Comparison of ENCODE assay signal across 1 cellular context in the genomic region with DNA sequence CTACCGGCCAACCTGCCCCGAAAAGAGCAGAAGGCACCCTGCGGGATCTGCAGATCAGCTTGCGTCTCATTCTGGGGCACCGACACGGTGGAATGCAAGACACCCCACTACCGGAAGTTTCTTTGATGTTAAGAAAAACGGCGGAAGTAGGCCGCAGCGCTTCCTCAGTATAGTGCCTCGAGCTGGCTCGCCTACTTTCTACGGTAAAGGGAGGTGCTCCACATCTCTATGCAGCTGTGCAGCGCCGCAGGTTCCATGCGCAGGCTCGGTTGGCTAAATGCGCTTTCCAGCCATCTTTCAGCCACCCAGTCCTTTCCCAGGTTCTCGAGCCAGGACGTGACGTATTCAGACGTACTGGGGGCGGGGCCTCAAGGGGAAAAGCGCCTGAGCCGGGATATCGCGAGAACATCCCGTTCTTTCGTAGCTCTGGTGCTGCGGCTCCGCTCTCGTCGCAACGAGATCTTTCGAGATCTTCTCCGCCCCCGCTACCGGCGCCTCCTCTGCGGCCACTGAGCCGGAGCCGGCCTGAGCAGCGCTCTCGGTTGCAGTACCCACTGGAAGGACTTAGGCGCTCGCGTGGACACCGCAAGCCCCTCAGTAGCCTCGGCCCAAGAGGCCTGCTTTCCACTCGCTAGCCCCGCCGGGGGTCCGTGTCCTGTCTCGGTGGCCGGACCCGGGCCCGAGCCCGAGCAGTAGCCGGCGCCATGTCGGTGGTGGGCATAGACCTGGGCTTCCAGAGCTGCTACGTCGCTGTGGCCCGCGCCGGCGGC.
TF ChIP-seq lines count a peak whose summit lies in the region.

A gene (plus strand): TSS at position 467 of the 770 bp plus-strand sequence. CDS start 238 bp downstream, at position 705.

TF ChIP-seq in HEK293, 187 proteins besides CTCF, POLR2A, EP300 and RAD21 (continued from another document and continues in another):
- TF ChIP-seq, protein P1, sequence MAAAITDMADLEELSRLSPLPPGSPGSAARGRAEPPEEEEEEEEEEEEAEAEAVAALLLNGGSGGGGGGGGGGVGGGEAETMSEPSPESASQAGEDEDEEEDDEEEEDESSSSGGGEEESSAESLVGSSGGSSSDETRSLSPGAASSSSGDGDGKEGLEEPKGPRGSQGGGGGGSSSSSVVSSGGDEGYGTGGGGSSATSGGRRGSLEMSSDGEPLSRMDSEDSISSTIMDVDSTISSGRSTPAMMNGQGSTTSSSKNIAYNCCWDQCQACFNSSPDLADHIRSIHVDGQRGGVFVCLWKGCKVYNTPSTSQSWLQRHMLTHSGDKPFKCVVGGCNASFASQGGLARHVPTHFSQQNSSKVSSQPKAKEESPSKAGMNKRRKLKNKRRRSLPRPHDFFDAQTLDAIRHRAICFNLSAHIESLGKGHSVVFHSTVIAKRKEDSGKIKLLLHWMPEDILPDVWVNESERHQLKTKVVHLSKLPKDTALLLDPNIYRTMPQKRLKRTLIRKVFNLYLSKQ (tag by site-specific recombination; IDR thresholded peaks at IDR 0.05; ENCODE audit: borderline replicate concordance) = no peak
- TF ChIP-seq SP7 (tag by site-specific recombination; IDR thresholded peaks at IDR 0.05) = peak; percentile 65
- TF ChIP-seq ZNF785 (tag by site-specific recombination; IDR thresholded peaks at IDR 0.05) = no peak
- no peak for TF ChIP-seq GLI2 (tag by site-specific recombination; IDR thresholded peaks at IDR 0.05; ENCODE audit: borderline replicate concordance, low read depth)
- TF ChIP-seq ZNF768 (tag by site-specific recombination; IDR thresholded peaks at IDR 0.05) = no peak
- TF ChIP-seq ZNF24 (tag by site-specific recombination; IDR thresholded peaks at IDR 0.05) = no peak
- TF ChIP-seq, protein P2, sequence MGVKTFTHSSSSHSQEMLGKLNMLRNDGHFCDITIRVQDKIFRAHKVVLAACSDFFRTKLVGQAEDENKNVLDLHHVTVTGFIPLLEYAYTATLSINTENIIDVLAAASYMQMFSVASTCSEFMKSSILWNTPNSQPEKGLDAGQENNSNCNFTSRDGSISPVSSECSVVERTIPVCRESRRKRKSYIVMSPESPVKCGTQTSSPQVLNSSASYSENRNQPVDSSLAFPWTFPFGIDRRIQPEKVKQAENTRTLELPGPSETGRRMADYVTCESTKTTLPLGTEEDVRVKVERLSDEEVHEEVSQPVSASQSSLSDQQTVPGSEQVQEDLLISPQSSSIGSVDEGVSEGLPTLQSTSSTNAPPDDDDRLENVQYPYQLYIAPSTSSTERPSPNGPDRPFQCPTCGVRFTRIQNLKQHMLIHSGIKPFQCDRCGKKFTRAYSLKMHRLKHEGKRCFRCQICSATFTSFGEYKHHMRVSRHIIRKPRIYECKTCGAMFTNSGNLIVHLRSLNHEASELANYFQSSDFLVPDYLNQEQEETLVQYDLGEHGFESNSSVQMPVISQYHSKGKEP (tag by site-specific recombination; IDR thresholded peaks at IDR 0.05) = peak; percentile 87
- TF ChIP-seq PRDM1 (tag by site-specific recombination; IDR thresholded peaks at IDR 0.05) = no peak
- no peak for TF ChIP-seq ZNF311 (tag by site-specific recombination; IDR thresholded peaks at IDR 0.05; ENCODE audit: borderline replicate concordance)
- no peak for TF ChIP-seq ZNF701 (tag by site-specific recombination; IDR thresholded peaks at IDR 0.05)
- no peak for TF ChIP-seq ZNF626 (tag by site-specific recombination; IDR thresholded peaks at IDR 0.05)
- no peak for TF ChIP-seq ZNF132 (tag by site-specific recombination; IDR thresholded peaks at IDR 0.05; ENCODE audit: borderline replicate concordance)
- no peak for TF ChIP-seq ZNF274 (IDR thresholded peaks at IDR 0.05; ENCODE audit: low read length)
- no peak for TF ChIP-seq ZNF274 (tag by site-specific recombination; IDR thresholded peaks at IDR 0.05; ENCODE audit: borderline replicate concordance)
- TF ChIP-seq ZNF211 (tag by site-specific recombination; IDR thresholded peaks at IDR 0.05; ENCODE audit: low read depth) = no peak
- no peak for TF ChIP-seq ZNF423 (tag by site-specific recombination; IDR thresholded peaks at IDR 0.05)
- no peak for TF ChIP-seq ZNF830 (tag by site-specific recombination; IDR thresholded peaks at IDR 0.05; ENCODE audit: low read depth)
- no peak for TF ChIP-seq ZNF157 (tag by site-specific recombination; IDR thresholded peaks at IDR 0.05)
- TF ChIP-seq HOXC10 (CRISPR knock-in tag; IDR thresholded peaks at IDR 0.05) = no peak
- TF ChIP-seq ZNF571 (tag by site-specific recombination; IDR thresholded peaks at IDR 0.05) = no peak
- TF ChIP-seq, protein P3, sequence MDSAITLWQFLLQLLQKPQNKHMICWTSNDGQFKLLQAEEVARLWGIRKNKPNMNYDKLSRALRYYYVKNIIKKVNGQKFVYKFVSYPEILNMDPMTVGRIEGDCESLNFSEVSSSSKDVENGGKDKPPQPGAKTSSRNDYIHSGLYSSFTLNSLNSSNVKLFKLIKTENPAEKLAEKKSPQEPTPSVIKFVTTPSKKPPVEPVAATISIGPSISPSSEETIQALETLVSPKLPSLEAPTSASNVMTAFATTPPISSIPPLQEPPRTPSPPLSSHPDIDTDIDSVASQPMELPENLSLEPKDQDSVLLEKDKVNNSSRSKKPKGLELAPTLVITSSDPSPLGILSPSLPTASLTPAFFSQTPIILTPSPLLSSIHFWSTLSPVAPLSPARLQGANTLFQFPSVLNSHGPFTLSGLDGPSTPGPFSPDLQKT (IDR thresholded peaks at IDR 0.05; ENCODE audit: borderline replicate concordance, low read depth, low read length) = no peak
- TF ChIP-seq ZNF529 (tag by site-specific recombination; IDR thresholded peaks at IDR 0.05; ENCODE audit: insufficient replicate concordance) = no peak
- TF ChIP-seq ZNF560 (tag by site-specific recombination; IDR thresholded peaks at IDR 0.05; ENCODE audit: borderline replicate concordance) = no peak
- TF ChIP-seq ZNF621 (tag by site-specific recombination; IDR thresholded peaks at IDR 0.05) = no peak
- TF ChIP-seq ZSCAN23 (tag by site-specific recombination; IDR thresholded peaks at IDR 0.05) = no peak
- no peak for TF ChIP-seq OVOL3 (tag by site-specific recombination; IDR thresholded peaks at IDR 0.05)
- TF ChIP-seq KLF16 (tag by site-specific recombination; IDR thresholded peaks at IDR 0.05) = peak; percentile 86
- no peak for TF ChIP-seq GFI1B (tag by site-specific recombination; IDR thresholded peaks at IDR 0.05)
- TF ChIP-seq, protein P4, sequence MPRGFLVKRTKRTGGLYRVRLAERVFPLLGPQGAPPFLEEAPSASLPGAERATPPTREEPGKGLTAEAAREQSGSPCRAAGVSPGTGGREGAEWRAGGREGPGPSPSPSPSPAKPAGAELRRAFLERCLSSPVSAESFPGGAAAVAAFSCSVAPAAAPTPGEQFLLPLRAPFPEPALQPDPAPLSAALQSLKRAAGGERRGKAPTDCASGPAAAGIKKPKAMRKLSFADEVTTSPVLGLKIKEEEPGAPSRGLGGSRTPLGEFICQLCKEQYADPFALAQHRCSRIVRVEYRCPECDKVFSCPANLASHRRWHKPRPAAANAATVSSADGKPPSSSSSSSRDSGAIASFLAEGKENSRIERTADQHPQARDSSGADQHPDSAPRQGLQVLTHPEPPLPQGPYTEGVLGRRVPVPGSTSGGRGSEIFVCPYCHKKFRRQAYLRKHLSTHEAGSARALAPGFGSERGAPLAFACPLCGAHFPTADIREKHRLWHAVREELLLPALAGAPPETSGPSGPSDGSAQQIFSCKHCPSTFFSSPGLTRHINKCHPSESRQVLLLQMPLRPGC (tag by site-specific recombination; IDR thresholded peaks at IDR 0.05) = peak; percentile 19; the same call in 1 of the 2 replicates
- TF ChIP-seq ZNF707 (tag by site-specific recombination; IDR thresholded peaks at IDR 0.05) = peak; percentile 95
- TF ChIP-seq ZNF175 (tag by site-specific recombination; IDR thresholded peaks at IDR 0.05) = no peak
- no peak for TF ChIP-seq ZNF174 (tag by site-specific recombination; IDR thresholded peaks at IDR 0.05)
- TF ChIP-seq ZNF121 (tag by site-specific recombination; IDR thresholded peaks at IDR 0.05) = no peak
- no peak; the same call in 1 of the 2 replicates for TF ChIP-seq KLF8 (tag by site-specific recombination; IDR thresholded peaks at IDR 0.05)
- TF ChIP-seq, protein P5, sequence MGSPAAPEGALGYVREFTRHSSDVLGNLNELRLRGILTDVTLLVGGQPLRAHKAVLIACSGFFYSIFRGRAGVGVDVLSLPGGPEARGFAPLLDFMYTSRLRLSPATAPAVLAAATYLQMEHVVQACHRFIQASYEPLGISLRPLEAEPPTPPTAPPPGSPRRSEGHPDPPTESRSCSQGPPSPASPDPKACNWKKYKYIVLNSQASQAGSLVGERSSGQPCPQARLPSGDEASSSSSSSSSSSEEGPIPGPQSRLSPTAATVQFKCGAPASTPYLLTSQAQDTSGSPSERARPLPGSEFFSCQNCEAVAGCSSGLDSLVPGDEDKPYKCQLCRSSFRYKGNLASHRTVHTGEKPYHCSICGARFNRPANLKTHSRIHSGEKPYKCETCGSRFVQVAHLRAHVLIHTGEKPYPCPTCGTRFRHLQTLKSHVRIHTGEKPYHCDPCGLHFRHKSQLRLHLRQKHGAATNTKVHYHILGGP (tag by site-specific recombination; IDR thresholded peaks at IDR 0.05) = no peak
- TF ChIP-seq ZNF670 (tag by site-specific recombination; IDR thresholded peaks at IDR 0.05; ENCODE audit: low read depth) = no peak
- TF ChIP-seq, protein P6, sequence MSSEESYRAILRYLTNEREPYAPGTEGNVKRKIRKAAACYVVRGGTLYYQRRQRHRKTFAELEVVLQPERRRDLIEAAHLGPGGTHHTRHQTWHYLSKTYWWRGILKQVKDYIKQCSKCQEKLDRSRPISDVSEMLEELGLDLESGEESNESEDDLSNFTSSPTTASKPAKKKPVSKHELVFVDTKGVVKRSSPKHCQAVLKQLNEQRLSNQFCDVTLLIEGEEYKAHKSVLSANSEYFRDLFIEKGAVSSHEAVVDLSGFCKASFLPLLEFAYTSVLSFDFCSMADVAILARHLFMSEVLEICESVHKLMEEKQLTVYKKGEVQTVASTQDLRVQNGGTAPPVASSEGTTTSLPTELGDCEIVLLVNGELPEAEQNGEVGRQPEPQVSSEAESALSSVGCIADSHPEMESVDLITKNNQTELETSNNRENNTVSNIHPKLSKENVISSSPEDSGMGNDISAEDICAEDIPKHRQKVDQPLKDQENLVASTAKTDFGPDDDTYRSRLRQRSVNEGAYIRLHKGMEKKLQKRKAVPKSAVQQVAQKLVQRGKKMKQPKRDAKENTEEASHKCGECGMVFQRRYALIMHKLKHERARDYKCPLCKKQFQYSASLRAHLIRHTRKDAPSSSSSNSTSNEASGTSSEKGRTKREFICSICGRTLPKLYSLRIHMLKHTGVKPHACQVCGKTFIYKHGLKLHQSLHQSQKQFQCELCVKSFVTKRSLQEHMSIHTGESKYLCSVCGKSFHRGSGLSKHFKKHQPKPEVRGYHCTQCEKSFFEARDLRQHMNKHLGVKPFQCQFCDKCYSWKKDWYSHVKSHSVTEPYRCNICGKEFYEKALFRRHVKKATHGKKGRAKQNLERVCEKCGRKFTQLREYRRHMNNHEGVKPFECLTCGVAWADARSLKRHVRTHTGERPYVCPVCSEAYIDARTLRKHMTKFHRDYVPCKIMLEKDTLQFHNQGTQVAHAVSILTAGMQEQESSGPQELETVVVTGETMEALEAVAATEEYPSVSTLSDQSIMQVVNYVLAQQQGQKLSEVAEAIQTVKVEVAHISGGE (tag by site-specific recombination; conservative IDR thresholded peaks at IDR 0.05; ENCODE audit: low read depth) = peak; percentile 95
- no peak for TF ChIP-seq ZNF16 (tag by site-specific recombination; IDR thresholded peaks at IDR 0.05; ENCODE audit: low read depth)
- TF ChIP-seq, protein P7, sequence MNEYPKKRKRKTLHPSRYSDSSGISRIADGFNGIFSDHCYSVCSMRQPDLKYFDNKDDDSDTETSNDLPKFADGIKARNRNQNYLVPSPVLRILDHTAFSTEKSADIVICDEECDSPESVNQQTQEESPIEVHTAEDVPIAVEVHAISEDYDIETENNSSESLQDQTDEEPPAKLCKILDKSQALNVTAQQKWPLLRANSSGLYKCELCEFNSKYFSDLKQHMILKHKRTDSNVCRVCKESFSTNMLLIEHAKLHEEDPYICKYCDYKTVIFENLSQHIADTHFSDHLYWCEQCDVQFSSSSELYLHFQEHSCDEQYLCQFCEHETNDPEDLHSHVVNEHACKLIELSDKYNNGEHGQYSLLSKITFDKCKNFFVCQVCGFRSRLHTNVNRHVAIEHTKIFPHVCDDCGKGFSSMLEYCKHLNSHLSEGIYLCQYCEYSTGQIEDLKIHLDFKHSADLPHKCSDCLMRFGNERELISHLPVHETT (tag by site-specific recombination; IDR thresholded peaks at IDR 0.05) = peak; percentile 25; the same call in 1 of the 2 replicates
- TF ChIP-seq ZNF391 (tag by site-specific recombination; IDR thresholded peaks at IDR 0.05; ENCODE audit: borderline replicate concordance, low read depth) = no peak
- TF ChIP-seq SETDB1 (IDR thresholded peaks at IDR 0.05; ENCODE audit: insufficient read length, low read length) = no peak
- TF ChIP-seq ZBTB17 (tag by site-specific recombination; IDR thresholded peaks at IDR 0.05) = peak; percentile 84
- TF ChIP-seq SALL2 (tag by site-specific recombination; IDR thresholded peaks at IDR 0.05; ENCODE audit: borderline replicate concordance) = no peak
- TF ChIP-seq ZNF114 (tag by site-specific recombination; IDR thresholded peaks at IDR 0.05) = no peak
- TF ChIP-seq, protein P8, sequence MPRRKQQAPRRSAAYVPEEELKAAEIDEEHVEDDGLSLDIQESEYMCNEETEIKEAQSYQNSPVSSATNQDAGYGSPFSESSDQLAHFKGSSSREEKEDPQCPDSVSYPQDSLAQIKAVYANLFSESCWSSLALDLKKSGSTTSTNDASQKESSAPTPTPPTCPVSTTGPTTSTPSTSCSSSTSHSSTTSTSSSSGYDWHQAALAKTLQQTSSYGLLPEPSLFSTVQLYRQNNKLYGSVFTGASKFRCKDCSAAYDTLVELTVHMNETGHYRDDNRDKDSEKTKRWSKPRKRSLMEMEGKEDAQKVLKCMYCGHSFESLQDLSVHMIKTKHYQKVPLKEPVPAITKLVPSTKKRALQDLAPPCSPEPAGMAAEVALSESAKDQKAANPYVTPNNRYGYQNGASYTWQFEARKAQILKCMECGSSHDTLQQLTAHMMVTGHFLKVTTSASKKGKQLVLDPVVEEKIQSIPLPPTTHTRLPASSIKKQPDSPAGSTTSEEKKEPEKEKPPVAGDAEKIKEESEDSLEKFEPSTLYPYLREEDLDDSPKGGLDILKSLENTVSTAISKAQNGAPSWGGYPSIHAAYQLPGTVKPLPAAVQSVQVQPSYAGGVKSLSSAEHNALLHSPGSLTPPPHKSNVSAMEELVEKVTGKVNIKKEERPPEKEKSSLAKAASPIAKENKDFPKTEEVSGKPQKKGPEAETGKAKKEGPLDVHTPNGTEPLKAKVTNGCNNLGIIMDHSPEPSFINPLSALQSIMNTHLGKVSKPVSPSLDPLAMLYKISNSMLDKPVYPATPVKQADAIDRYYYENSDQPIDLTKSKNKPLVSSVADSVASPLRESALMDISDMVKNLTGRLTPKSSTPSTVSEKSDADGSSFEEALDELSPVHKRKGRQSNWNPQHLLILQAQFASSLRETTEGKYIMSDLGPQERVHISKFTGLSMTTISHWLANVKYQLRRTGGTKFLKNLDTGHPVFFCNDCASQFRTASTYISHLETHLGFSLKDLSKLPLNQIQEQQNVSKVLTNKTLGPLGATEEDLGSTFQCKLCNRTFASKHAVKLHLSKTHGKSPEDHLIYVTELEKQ (tag by site-specific recombination; IDR thresholded peaks at IDR 0.05; ENCODE audit: borderline replicate concordance) = no peak
- no peak for TF ChIP-seq ZFP69B (tag by site-specific recombination; IDR thresholded peaks at IDR 0.05)
